ENCODE assay signal across 21 cellular contexts in genomic region chr17:1597861-1598342, GRCh38. TPM values are rescaled to one million over a fixed set of nuclear protein-coding genes. Genes with fewer than 3 reads are reported as not detected.
A peak's percentile ranks its signal among the peaks of the same experiment; 100 is the strongest.
DNase-seq lines count a peak whose midpoint lies in the region; ATAC-seq, FAIRE-seq and TF ChIP-seq lines count a peak whose summit lies in the region.
"Had no signal": no experiment of that assay in that cellular context is flagged by ENCODE, and none has a peak within 500 bp of the region (broad histone marks: within the 10 kb centered on the region; RNA-seq: fewer than 3 reads in every experiment).

No MANE protein-coding gene starts in this region.

- H3K9ac ChIP-seq in keratinocyte (ENCODE audit: control insufficient read depth, extremely low read depth, insufficient read depth, low read length), result no peak overlapping the region
- H3K9ac ChIP-seq: parathyroid adenoma had no signal

- dilution Hi-C loops in keratinocyte (cut with MboI; ENCODE audit: extremely low pct_ligation_motif_present, low sequenced_read_pairs), result no loop called here

- H3K27ac Mint-ChIP-seq in IgD-negative memory B cell, result peak overlapping the region; percentile 56 to 71 (median 59)
- H3K27ac Mint-ChIP-seq: natural killer cell had no signal

- H3K4me1 Mint-ChIP-seq in IgD-negative memory B cell, result peaks cover 11 to 17% (median 14%) of the 10 kb centered on the region in 3 donors

- WGBS in stomach, 5 donors, result 43 to 56% (median 50%) methylated on average over 14 of the region's 14 CpGs

- no peaks in the 10 kb centered on the region for H3K9me1 ChIP-seq in keratinocyte (ENCODE audit: control insufficient read depth, extremely low read depth, insufficient read depth, low read length)

- H3K36me3 ChIP-seq in DOHH2 (ENCODE audit: control insufficient read depth, low read length) (peaks cover 39% of the 10 kb centered on the region), keratinocyte (ENCODE audit: control insufficient read depth in 2 of 2, extremely low read depth in 1 of 2, insufficient read depth in 2 of 2, low read length in 2 of 2) (peaks cover 0 to 4% of the 10 kb centered on the region in 2 experiments), stomach (peaks cover 0 to 18% (median 12%) of the 10 kb centered on the region in 4 donors), SJCRH30 (no peaks in the 10 kb centered on the region)

- H3K79me2 ChIP-seq in DOHH2 (ENCODE audit: control insufficient read depth, low read length), result peaks cover 47% of the 10 kb centered on the region
- no peaks in the 10 kb centered on the region for H3K79me2 ChIP-seq in keratinocyte (ENCODE audit: control insufficient read depth, insufficient read depth, low read length)

- no peak for ATAC-seq in left cardiac atrium
- ATAC-seq: gastrocnemius medialis, natural killer cell, Right ventricle myocardium inferior had no signal

- TF ChIP-seq CTCF in DOHH2 (IDR thresholded peaks at IDR 0.05; ENCODE audit: low read depth, low read length, poor library complexity, severe bottlenecking), result no peak
- no peak for TF ChIP-seq CTCF in keratinocyte (optimal IDR thresholded peaks at IDR 0.05 in 1 of 3, IDR thresholded peaks at IDR 0.05 in 1 of 3, conservative IDR thresholded peaks at IDR 0.05 in 1 of 3; ENCODE audit: extremely low read depth in 1 of 3, insufficient read depth in 2 of 3, low read length in 3 of 3)
- TF ChIP-seq CTCF in stomach (IDR thresholded peaks at IDR 0.05), result no peak

- peak; percentile 89 for FAIRE-seq in keratinocyte (lab: Jason Lieb, UNC)

- peaks cover 48% of the 10 kb centered on the region for H3K4me1 ChIP-seq in DOHH2 (ENCODE audit: control insufficient read depth, low read length)
- peaks cover 5% of the 10 kb centered on the region for H3K4me1 ChIP-seq in keratinocyte (ENCODE audit: control insufficient read depth, extremely low read depth, insufficient read depth, low read length)
- peaks cover 5 to 17% (median 16%) of the 10 kb centered on the region in 4 donors for H3K4me1 ChIP-seq in stomach
- no peaks in the 10 kb centered on the region for H3K4me1 ChIP-seq in SJCRH30
- H3K4me1 ChIP-seq: parathyroid adenoma, tibial artery had no signal

- DNase-seq in keratinocyte (ENCODE audit: low read depth, low spot score) (no peak), stomach (peak; percentile 80), left cardiac atrium (no peak), SJCRH30 (no peak)
- DNase-seq in activated CD4-positive, alpha-beta T cell treated with anti-CD3 and anti-CD28 coated beads for 4 hours, result no peak
- DNase-seq: activated CD4-positive, alpha-beta T cell treated with anti-CD3 and anti-CD28 coated beads, Interleukin-2, amount 50 U/mL, for 1 hour; activated CD8-positive, alpha-beta memory T cell treated with anti-CD3 and anti-CD28 coated beads, Interleukin-2, amount 50 U/mL, for 4 hours; activated effector memory CD4-positive, alpha-beta T cell treated with anti-CD3 and anti-CD28 coated beads, Interleukin-2, amount 50 U/mL, for 16 hours; EL; erythroblast; gastrocnemius medialis; MM.1S; natural killer cell; NCI-H1694; NCI-H748 treated with DMSO at 0.1 percent for 48 hours; stimulated activated naive CD4-positive, alpha-beta T cell treated with Interleukin-2 at 50 U/mL for 16 hours; tibial artery had no signal

- H3K4me3 ChIP-seq in DOHH2 (ENCODE audit: low read length) (no peak overlapping the region), keratinocyte (ENCODE audit: control insufficient read depth in 2 of 3, extremely low read depth in 1 of 3, insufficient read depth in 2 of 3, low read depth in 1 of 3, low read length in 3 of 3) (no peak overlapping the region), stomach (no peak overlapping the region), SJCRH30 (no peak overlapping the region)
- H3K4me3 ChIP-seq: gastrocnemius medialis, tibial artery had no signal

- no peaks in the 10 kb centered on the region for H3K27me3 Mint-ChIP-seq in IgD-negative memory B cell

- no peak for TF ChIP-seq EP300 in stomach (IDR thresholded peaks at IDR 0.05)

- TF ChIP-seq POLR2A in stomach (IDR thresholded peaks at IDR 0.05), result no peak

- H3K4me3 Mint-ChIP-seq in IgD-negative memory B cell, result no peak overlapping the region
- H3K4me3 Mint-ChIP-seq: natural killer cell had no signal

- H3K36me3 Mint-ChIP-seq in IgD-negative memory B cell, result peaks cover 10% of the 10 kb centered on the region
- H3K36me3 Mint-ChIP-seq: natural killer cell had no signal

- H3K9me3 Mint-ChIP-seq in IgD-negative memory B cell, result no peaks in the 10 kb centered on the region
- H3K9me3 Mint-ChIP-seq: natural killer cell had no signal

- H3K27ac ChIP-seq in DOHH2 (ENCODE audit: low read depth, low read length) (peak overlapping the region; percentile 16; the same call in 1 of the 2 replicates), keratinocyte (ENCODE audit: control insufficient read depth, insufficient read depth, low read length) (no peak overlapping the region), stomach (peak overlapping the region; percentile 82 to 91 (median 85)), SJCRH30 (no peak overlapping the region)
- H3K27ac ChIP-seq: gastrocnemius medialis, parathyroid adenoma, tibial artery had no signal

- H4K20me1 ChIP-seq in DOHH2 (ENCODE audit: control insufficient read depth, insufficient read depth, low read depth, low read length) (no peaks in the 10 kb centered on the region), keratinocyte (ENCODE audit: control insufficient read depth, extremely low read depth, insufficient read depth, low read length) (no peaks in the 10 kb centered on the region)

- H3K9me3 ChIP-seq in DOHH2 (ENCODE audit: control insufficient read depth, insufficient read depth, low read length) (no peaks in the 10 kb centered on the region), keratinocyte (ENCODE audit: control insufficient read depth, low read depth, low read length) (peaks cover 4% of the 10 kb centered on the region), stomach (no peaks in the 10 kb centered on the region), SJCRH30 (replicated peaks) (no peaks in the 10 kb centered on the region)
- H3K9me3 ChIP-seq: gastrocnemius medialis, tibial artery had no signal

- H3F3A ChIP-seq in DOHH2 (ENCODE audit: control insufficient read depth, insufficient read depth), result peaks cover 22% of the 10 kb centered on the region

- no peak overlapping the region for H2AFZ ChIP-seq in keratinocyte (ENCODE audit: control insufficient read depth, low read length)
- H2AFZ ChIP-seq: parathyroid adenoma had no signal

- no peaks in the 10 kb centered on the region for H3K9me2 ChIP-seq in DOHH2 (replicated peaks; ENCODE audit: control insufficient read depth, low read length)

- H3K4me2 ChIP-seq in DOHH2 (ENCODE audit: low read length) (no peak overlapping the region), keratinocyte (ENCODE audit: control insufficient read depth, extremely low read depth, insufficient read depth, low read depth, low read length) (no peak overlapping the region)

- no peaks in the 10 kb centered on the region for H3K27me3 ChIP-seq in DOHH2 (ENCODE audit: control insufficient read depth, low read length)
- no peaks in the 10 kb centered on the region for H3K27me3 ChIP-seq in keratinocyte (ENCODE audit: control insufficient read depth, extremely low read depth, insufficient read depth, low read length)
- no peaks in the 10 kb centered on the region for H3K27me3 ChIP-seq in stomach
- no peaks in the 10 kb centered on the region for H3K27me3 ChIP-seq in SJCRH30
- H3K27me3 ChIP-seq: gastrocnemius medialis, tibial artery had no signal

- intact Hi-C loops in stomach (cut with DNase I; ENCODE audit: low total_unique reads) (no loop called here), left cardiac atrium (cut with DNase I) (no loop called here)

RNA-seq across cellular contexts. Expression of gene SLC43A2, which starts 30.7 kb away (rescaled TPM):
- polyA plus RNA-seq in IgD-negative memory B cell (27.3 TPM), keratinocyte (12.7 to 17.0 TPM (median 13.9 TPM) in 3 replicates), stomach (1 to 10 TPM; 1.8 to 5.9 (median 4.6) TPM)
- 2.7 TPM for polyA plus RNA-seq in keratinocyte (2011; ENCODE audit: low read depth)
- polyA plus RNA-seq in keratinocyte (2011; cell fraction: cytosol; rRNA removed), result 7.4 and 11.8 TPM in 2 replicates
- polyA plus RNA-seq in keratinocyte (2011; cell fraction: nucleus; rRNA removed), result 35.3 and 40.2 TPM in 2 replicates
- 4.9 and 14.3 TPM in 2 replicates for polyA plus RNA-seq in keratinocyte (2012; ENCODE audit: low replicate concordance)
- polyA minus RNA-seq in keratinocyte, result 17.8 to 39.3 TPM (median 26.5 TPM) in 3 replicates
- polyA minus RNA-seq in keratinocyte (2011; cell fraction: cytosol; rRNA and poly(A)+ RNA removed), result 37.4 TPM
- 38.0 and 53.4 TPM in 2 replicates for polyA minus RNA-seq in keratinocyte (2011; cell fraction: nucleus; rRNA and poly(A)+ RNA removed)
- total RNA-seq in stomach (10 to 100 TPM in 2 of 5 donors, 1 to 10 TPM in 2, under 1 TPM in 1; 0.29 to 15.8 (median 6.5) TPM), left cardiac atrium (1 to 10 TPM; 7.4 to 8.2 TPM)
- 0.63 and 0.66 TPM in 2 replicates for total RNA-seq in SJCRH30 (2014; rRNA removed; shearing (Covaris generic))

RNA-seq across cellular contexts. Expression of gene PITPNA, which starts 35.3 kb away (rescaled TPM):
- 32.1 TPM for polyA plus RNA-seq in IgD-negative memory B cell
- polyA plus RNA-seq in keratinocyte, result 45.2 to 80.0 TPM (median 76.5 TPM) in 3 replicates
- 94.0 TPM for polyA plus RNA-seq in keratinocyte (2011; ENCODE audit: low read depth)
- polyA plus RNA-seq in keratinocyte (2011; cell fraction: cytosol; rRNA removed), result 71.2 and 85.2 TPM in 2 replicates
- polyA plus RNA-seq in keratinocyte (2011; cell fraction: nucleus; rRNA removed), result 77.1 and 79.8 TPM in 2 replicates
- 39.7 and 78.7 TPM in 2 replicates for polyA plus RNA-seq in keratinocyte (2012; ENCODE audit: low replicate concordance)
- polyA minus RNA-seq in keratinocyte, result 40.8 to 46.0 TPM (median 41.8 TPM) in 3 replicates
- polyA minus RNA-seq in keratinocyte (2011; cell fraction: cytosol; rRNA and poly(A)+ RNA removed), result 38.2 TPM
- polyA minus RNA-seq in keratinocyte (2011; cell fraction: nucleus; rRNA and poly(A)+ RNA removed), result 11.8 and 27.9 TPM in 2 replicates
- 10 to 100 TPM; 12.1 to 61.7 (median 23.9) TPM for total RNA-seq in stomach
- polyA plus RNA-seq in stomach, result 10 to 100 TPM; 19.5 to 27.0 (median 21.8) TPM
- 10 to 100 TPM; 43.9 to 58.3 TPM for total RNA-seq in left cardiac atrium
- 17.2 and 21.5 TPM in 2 replicates for total RNA-seq in SJCRH30 (2014; rRNA removed; shearing (Covaris generic))

RNA-seq across cellular contexts. Expression of gene SCARF1, which starts 47.6 kb away (rescaled TPM):
- polyA plus RNA-seq in IgD-negative memory B cell (0.19 TPM), keratinocyte (0.05 to 0.18 TPM (median 0.06 TPM) in 3 replicates), stomach (1 to 10 TPM; 1.4 to 2.7 (median 2.0) TPM)
- polyA plus RNA-seq in keratinocyte (2011; ENCODE audit: low read depth), result not detected
- 0.01 TPM in 2 replicates for polyA plus RNA-seq in keratinocyte (2011; cell fraction: cytosol; rRNA removed)
- 0.36 and 0.67 TPM in 2 replicates for polyA plus RNA-seq in keratinocyte (2011; cell fraction: nucleus; rRNA removed)
- 0.03 and 0.18 TPM in 2 replicates for polyA plus RNA-seq in keratinocyte (2012; ENCODE audit: low replicate concordance)
- 0.10 to 0.13 TPM in 2 of 3 replicates, not detected in the other for polyA minus RNA-seq in keratinocyte
- not detected for polyA minus RNA-seq in keratinocyte (2011; cell fraction: cytosol; rRNA and poly(A)+ RNA removed)
- polyA minus RNA-seq in keratinocyte (2011; cell fraction: nucleus; rRNA and poly(A)+ RNA removed), result 0.32 TPM in 1 of 2 replicates, not detected in the other
- total RNA-seq in stomach (100 to 1,000 TPM in 1 of 5 donors, 10 to 100 TPM in 2, 1 to 10 TPM in 2; 4.1 to 119 (median 53.1) TPM), left cardiac atrium (10 to 100 TPM; 10.7 to 17.7 TPM)
- total RNA-seq in SJCRH30 (2014; rRNA removed; shearing (Covaris generic)), result 0.06 and 0.13 TPM in 2 replicates

RNA-seq across cellular contexts. Expression of gene RILP, which starts 51.8 kb away (rescaled TPM):
- polyA plus RNA-seq in IgD-negative memory B cell (2.6 TPM), keratinocyte (3.1 to 4.5 TPM (median 3.2 TPM) in 3 replicates), stomach (10 to 100 TPM; 15.6 to 32.4 (median 19.2) TPM)
- 1.3 TPM for polyA plus RNA-seq in keratinocyte (2011; ENCODE audit: low read depth)
- polyA plus RNA-seq in keratinocyte (2011; cell fraction: cytosol; rRNA removed), result 2.4 and 4.6 TPM in 2 replicates
- polyA plus RNA-seq in keratinocyte (2011; cell fraction: nucleus; rRNA removed), result 3.1 and 3.9 TPM in 2 replicates
- polyA plus RNA-seq in keratinocyte (2012; ENCODE audit: low replicate concordance), result 2.0 and 3.8 TPM in 2 replicates
- 2.2 to 3.3 TPM (median 2.5 TPM) in 3 replicates for polyA minus RNA-seq in keratinocyte
- 3.8 TPM for polyA minus RNA-seq in keratinocyte (2011; cell fraction: cytosol; rRNA and poly(A)+ RNA removed)
- 2.3 TPM in 2 replicates for polyA minus RNA-seq in keratinocyte (2011; cell fraction: nucleus; rRNA and poly(A)+ RNA removed)
- total RNA-seq in stomach (100 to 1,000 TPM in 1 of 5 donors, 10 to 100 TPM in 3, 1 to 10 TPM in 1; 8.6 to 284 (median 39.1) TPM), left cardiac atrium (10 to 100 TPM; 38.5 to 44.5 TPM)
- total RNA-seq in SJCRH30 (2014; rRNA removed; shearing (Covaris generic)), result 0.28 and 0.67 TPM in 2 replicates

Comparison
In these comparisons a context has a peak if more than half of its experiments do, and no peak if none do; other contexts are left out.
1. H3K27ac ChIP-seq: peak in DOHH2 (single experiment) and stomach (5 of 5); none in keratinocyte (single experiment) and SJCRH30 (single experiment).